Comparison of ENCODE assay signal across 29 cellular contexts in the genomic region with DNA sequence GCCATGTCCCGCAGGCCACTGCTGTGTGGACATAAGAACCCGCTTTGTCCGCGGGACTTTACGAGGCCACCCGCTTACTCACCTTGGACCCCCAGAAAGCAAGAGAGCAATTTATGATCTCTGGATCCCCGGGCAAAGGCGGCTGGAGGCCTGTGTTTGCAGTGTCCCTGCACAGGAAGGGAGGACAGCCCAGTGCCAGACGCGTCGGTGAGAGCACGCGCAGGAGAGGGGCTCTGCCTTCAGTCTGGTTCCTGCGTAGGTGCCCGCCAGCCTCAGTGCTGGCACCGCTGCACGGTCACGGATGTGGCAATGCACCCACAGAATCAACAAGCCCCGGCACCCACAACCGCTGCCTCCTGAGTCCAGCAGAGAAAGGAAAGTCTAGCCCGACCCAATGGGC.
"Had no signal": no experiment of that assay in that cellular context is flagged by ENCODE, and none has a peak within 500 bp of the region (broad histone marks: within the 10 kb centered on the region; RNA-seq: fewer than 3 reads in every experiment).

No MANE protein-coding gene starts in this region.

- H3K36me3 ChIP-seq: breast epithelium, esophagus squamous epithelium, heart right ventricle, left ventricle myocardium inferior, right atrium auricular region, stomach, tibial nerve had no signal

- FAIRE-seq: endometrium, TTC549 had no signal

- DNase-seq: activated CD4-positive, alpha-beta T cell treated with anti-CD3 and anti-CD28 coated beads for 4 hours; activated CD4-positive, alpha-beta T cell treated with anti-CD3 and anti-CD28 coated beads, Interleukin-2, amount 50 U/mL, for 4 hours; activated CD8-positive, alpha-beta memory T cell treated with anti-CD3 and anti-CD28 coated beads for 24 hours; activated CD8-positive, alpha-beta memory T cell treated with anti-CD3 and anti-CD28 coated beads, Interleukin-2, amount 50 U/mL, for 4 hours; activated gamma-delta T cell; activated naive CD4-positive, alpha-beta T cell treated with anti-CD3 and anti-CD28 coated beads, Interleukin-2, amount 10 ng/mL, durations not matched to agents 7 days and 5 days; activated naive CD8-positive, alpha-beta T cell treated with anti-CD3 and anti-CD28 coated beads, Interleukin-2, amount 10 ng/mL, durations not matched to agents 7 days and 5 days; activated T-cell treated with anti-CD3 and anti-CD28 coated beads, Interleukin-2, amount 50 U/mL, for 24 hours; central memory CD4-positive, alpha-beta T cell; effector CD4-positive, alpha-beta T cell; esophagus squamous epithelium; foreskin melanocyte; heart right ventricle; left ventricle myocardium inferior; mesendoderm; natural killer cell; stimulated activated CD4-positive, alpha-beta T cell treated with anti-CD3 and anti-CD28 coated beads, Interleukin-15, amount 100 ng/mL, for 24 hours; stimulated activated CD4-positive, alpha-beta T cell treated with anti-CD3 and anti-CD28 coated beads, Interleukin-2, amount 100 ng/mL, for 24 hours; stimulated activated naive B cell treated with anti-CD40 and anti-IgM and Interleukin-4, amounts not matched to agents 10 μg/mL and 1 μg/mL and 100 μg/mL, for 72 hours; stomach had no signal

- H3K4me1 ChIP-seq: breast epithelium, esophagus squamous epithelium, heart right ventricle, left ventricle myocardium inferior, right atrium auricular region, stomach, tibial nerve had no signal

- H3K9me3 ChIP-seq: breast epithelium, esophagus squamous epithelium, heart right ventricle, left ventricle myocardium inferior, right atrium auricular region, stomach, tibial nerve had no signal

- H3K36me3 Mint-ChIP-seq: activated naive CD4-positive, alpha-beta T cell treated with anti-CD3 and anti-CD28 coated beads, Interleukin-2, amount 10 ng/mL, durations not matched to agents 7 days and 5 days; activated naive CD8-positive, alpha-beta T cell treated with anti-CD3 and anti-CD28 coated beads, Interleukin-2, amount 10 ng/mL, durations not matched to agents 7 days and 5 days; natural killer cell; stimulated activated naive B cell treated with anti-CD40 and anti-IgM and Interleukin-4, amounts not matched to agents 10 μg/mL and 1 μg/mL and 100 μg/mL, for 72 hours had no signal

- H3K27ac ChIP-seq: breast epithelium, epithelial cell of prostate, esophagus squamous epithelium, heart right ventricle, left ventricle myocardium inferior, right atrium auricular region, stomach, VCaP had no signal

- H3K27me3 ChIP-seq: right atrium auricular region, tibial nerve had no signal

- H3K27ac Mint-ChIP-seq: activated naive CD4-positive, alpha-beta T cell treated with anti-CD3 and anti-CD28 coated beads, Interleukin-2, amount 10 ng/mL, durations not matched to agents 7 days and 5 days; activated naive CD8-positive, alpha-beta T cell treated with anti-CD3 and anti-CD28 coated beads, Interleukin-2, amount 10 ng/mL, durations not matched to agents 7 days and 5 days; activated T-cell treated with anti-CD3 and anti-CD28 coated beads, Interleukin-2, amount 50 U/mL, for 24 hours; dendritic cell treated with granulocyte-macrophage colony-stimulating factor and Interleukin-4, amounts not matched to agents 40 ng/mL and 50 ng/mL, for 4 days; natural killer cell; stimulated activated naive B cell treated with anti-CD40 and anti-IgM and Interleukin-4, amounts not matched to agents 10 μg/mL and 1 μg/mL and 100 μg/mL, for 72 hours had no signal

- H3K4me3 Mint-ChIP-seq: activated naive CD4-positive, alpha-beta T cell treated with anti-CD3 and anti-CD28 coated beads, Interleukin-2, amount 10 ng/mL, durations not matched to agents 7 days and 5 days; activated naive CD8-positive, alpha-beta T cell treated with anti-CD3 and anti-CD28 coated beads, Interleukin-2, amount 10 ng/mL, durations not matched to agents 7 days and 5 days; activated T-cell treated with anti-CD3 and anti-CD28 coated beads, Interleukin-2, amount 50 U/mL, for 24 hours; dendritic cell treated with granulocyte-macrophage colony-stimulating factor and Interleukin-4, amounts not matched to agents 40 ng/mL and 50 ng/mL, for 4 days; natural killer cell; stimulated activated naive B cell treated with anti-CD40 and anti-IgM and Interleukin-4, amounts not matched to agents 10 μg/mL and 1 μg/mL and 100 μg/mL, for 72 hours had no signal

- H3K9me3 Mint-ChIP-seq: activated naive CD4-positive, alpha-beta T cell treated with anti-CD3 and anti-CD28 coated beads, Interleukin-2, amount 10 ng/mL, durations not matched to agents 7 days and 5 days; activated naive CD8-positive, alpha-beta T cell treated with anti-CD3 and anti-CD28 coated beads, Interleukin-2, amount 10 ng/mL, durations not matched to agents 7 days and 5 days; activated T-cell treated with anti-CD3 and anti-CD28 coated beads, Interleukin-2, amount 50 U/mL, for 24 hours; dendritic cell treated with granulocyte-macrophage colony-stimulating factor and Interleukin-4, amounts not matched to agents 40 ng/mL and 50 ng/mL, for 4 days; natural killer cell; stimulated activated naive B cell treated with anti-CD40 and anti-IgM and Interleukin-4, amounts not matched to agents 10 μg/mL and 1 μg/mL and 100 μg/mL, for 72 hours had no signal

- H3K4me1 Mint-ChIP-seq: activated naive CD4-positive, alpha-beta T cell treated with anti-CD3 and anti-CD28 coated beads, Interleukin-2, amount 10 ng/mL, durations not matched to agents 7 days and 5 days; natural killer cell had no signal

- H3K4me3 ChIP-seq: breast epithelium, esophagus squamous epithelium, heart right ventricle, left ventricle myocardium inferior, lung, right atrium auricular region, stomach, tibial nerve had no signal
